14 cellular contexts compared by ENCODE assay signal in the genomic region with DNA sequence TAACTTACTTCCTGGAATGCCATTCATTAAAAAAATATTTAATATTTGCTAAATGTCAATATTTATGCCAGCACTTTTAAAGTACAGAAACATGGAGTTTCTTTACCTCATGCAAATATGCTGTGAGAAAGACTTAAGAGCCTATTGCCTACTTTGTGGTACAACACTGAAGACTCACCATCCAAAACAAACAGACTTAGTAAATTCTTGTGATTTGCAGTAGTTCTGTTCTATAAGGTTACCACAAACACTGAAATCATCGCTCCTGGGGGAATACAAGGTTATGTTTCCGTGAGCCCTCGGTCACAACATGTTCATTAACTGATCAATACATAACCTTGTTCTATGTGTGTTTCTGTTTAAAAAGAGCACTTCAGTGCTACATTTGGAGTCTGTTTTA.
DNase-seq lines count a peak whose midpoint lies in the region; ATAC-seq and TF ChIP-seq lines count a peak whose summit lies in the region.
"Had no signal": no experiment of that assay in that cellular context is flagged by ENCODE, and none has a peak within 500 bp of the region (broad histone marks: within the 10 kb centered on the region; RNA-seq: fewer than 3 reads in every experiment).

No MANE protein-coding gene starts in this region.

- no peak overlapping the region for H4K5ac ChIP-seq in IMR-90 (ENCODE audit: low read depth, low read length)

- dilution Hi-C loops in IMR-90 (cut with HindIII; ENCODE audit: low sequenced_read_pairs, unreplicated experiment) = no loop called here

- in situ Hi-C loops in IMR-90 (cut with MboI; ENCODE audit: low sequenced_read_pairs) = no loop called here

- TF ChIP-seq POLR2A in IMR-90 (IDR thresholded peaks at IDR 0.05; ENCODE audit: low read depth, low read length) = no peak

- no peak overlapping the region for H2AK9ac ChIP-seq in IMR-90 (replicated peaks; ENCODE audit: low read depth, low read length, poor library complexity)

- no peaks in the 10 kb centered on the region for H3K9me1 ChIP-seq in IMR-90 (ENCODE audit: insufficient read depth, low read length)

- H3K4me1 ChIP-seq in IMR-90 (ENCODE audit: control insufficient read depth, insufficient read depth, low read length) (peaks cover 2% of the 10 kb centered on the region; the same call in 1 of the 2 replicates), Caco-2 (no peaks in the 10 kb centered on the region)
- H3K4me1 ChIP-seq: BLaER1 had no signal

- POLR2A ChIA-PET in IMR-90 (lab: Charles Lee; ENCODE audit: unreplicated experiment) (no interaction called here), Caco-2 (lab: Charles Lee) (no interaction called here)

- no peak overlapping the region for H3K23ac ChIP-seq in IMR-90 (ENCODE audit: low read depth, low read length)

- H2AK5ac ChIP-seq in IMR-90 (ENCODE audit: low read depth, low read length) = no peak overlapping the region

- no peak overlapping the region for H4K91ac ChIP-seq in IMR-90 (ENCODE audit: insufficient read depth, low read depth, low read length)

- TF ChIP-seq CTCF in IMR-90 (conservative IDR thresholded peaks at IDR 0.05; ENCODE audit: low read depth, low read length) (no peak), choroid plexus epithelial cell (conservative IDR thresholded peaks at IDR 0.05; ENCODE audit: low read depth, low read length) (no peak), Caco-2 (IDR thresholded peaks at IDR 0.05; ENCODE audit: insufficient read depth in 1 of 2, low read depth in 1 of 2, low read length in 1 of 2, severe bottlenecking in 1 of 2, unreplicated experiment in 1 of 2) (no peak)

- H3K9ac ChIP-seq in IMR-90 (ENCODE audit: low read depth, low read length) = no peak overlapping the region
- H3K9ac ChIP-seq: BLaER1 had no signal

- BruUV-seq in IMR-90 (replicated peaks; lab: Mats Ljungman, UMichigan) = no TSS peak
- BruUV-seq in Caco-2 (replicated peaks; lab: Mats Ljungman, UMichigan) = no TSS peak

- H3K9me3 ChIP-seq in IMR-90 (ENCODE audit: control insufficient read depth, insufficient read depth, low read length) (no peaks in the 10 kb centered on the region), Caco-2 (no peaks in the 10 kb centered on the region)
- H3K9me3 ChIP-seq: BLaER1 had no signal

- no peak for TF ChIP-seq RAD21 in IMR-90 (IDR thresholded peaks at IDR 0.05; ENCODE audit: low read length)

- H2BK5ac ChIP-seq in IMR-90 (ENCODE audit: low read depth, low read length, poor library complexity, severe bottlenecking) = no peak overlapping the region

- DNase-seq in IMR-90 (peak; percentile 44), choroid plexus epithelial cell (ENCODE audit: low read depth) (peak; percentile 68), Caco-2 (no peak), NCI-H510A treated with DMSO at 0.1 percent for 48 hours (lab: John Stamatoyannopoulos, UW) (no peak), GF-D8 (lab: John Stamatoyannopoulos, UW) (no peak), GM03348 (ENCODE audit: low spot score) (no peak)
- DNase-seq: GDM1, islet precursor cell, NCI-H1417 treated with DMSO at 0.1 percent for 48 hours, right cardiac atrium, T-helper 9 cell had no signal

- H3K4me3 ChIP-seq in IMR-90 (ENCODE audit: insufficient read depth, low read depth, low read length) (no peak overlapping the region), choroid plexus epithelial cell (ENCODE audit: low read depth, low read length) (no peak overlapping the region), Caco-2 (ENCODE audit: low read depth, low read length) (no peak overlapping the region)
- H3K4me3 ChIP-seq: BLaER1 had no signal

- no peaks in the 10 kb centered on the region for H3K27me3 Mint-ChIP-seq in Caco-2 (ENCODE audit: insufficient read depth, unreplicated experiment)

- CTCF ChIA-PET in IMR-90 (lab: Yijun Ruan, JAX) (no interaction called here), Caco-2 (lab: Charles Lee) (no interaction called here)

- no peak overlapping the region for H2AFZ ChIP-seq in IMR-90 (replicated peaks; ENCODE audit: low read length, poor library complexity)

- H3K27ac ChIP-seq in IMR-90 (ENCODE audit: insufficient read depth, low read length) = no peak overlapping the region
- H3K27ac ChIP-seq: BLaER1 had no signal

- H3K27me3 ChIP-seq in IMR-90 (ENCODE audit: control insufficient read depth, insufficient read depth, low read length) (no peaks in the 10 kb centered on the region), Caco-2 (replicated peaks; ENCODE audit: control insufficient read depth, insufficient read depth, low read length) (no peaks in the 10 kb centered on the region)
- H3K27me3 ChIP-seq: BLaER1 had no signal

- peak overlapping the region; percentile 28; the same call in 1 of the 2 replicates for H3K4me2 ChIP-seq in IMR-90 (ENCODE audit: low read depth, low read length)
- H3K4me2 ChIP-seq: BLaER1 had no signal

- no peak overlapping the region for H3K27ac Mint-ChIP-seq in Caco-2 (ENCODE audit: unreplicated experiment)

- WGBS in IMR-90 (ENCODE audit: extremely low coverage in 2 of 2, insufficient read length in 1 of 2), 2 experiments = no CpG with 5 or more reads among the region's 3 CpGs

- no peak overlapping the region; the same call in 1 of the 2 replicates for H3K18ac ChIP-seq in IMR-90 (ENCODE audit: low read depth, low read length)

- H3K36me3 ChIP-seq in IMR-90 (ENCODE audit: control insufficient read depth, insufficient read depth, low read length) (0 out of 2 replicates have a peak, but pooled peaks cover 3% of the 10 kb centered on the region), Caco-2 (ENCODE audit: control insufficient read depth, insufficient read depth, low read length) (no peaks in the 10 kb centered on the region)

- no peaks in the 10 kb centered on the region for H3K9me3 Mint-ChIP-seq in Caco-2 (ENCODE audit: unreplicated experiment)

- H3K36me3 Mint-ChIP-seq in Caco-2 (ENCODE audit: insufficient read depth, unreplicated experiment) = no peaks in the 10 kb centered on the region

- H4K20me1 ChIP-seq in IMR-90 (ENCODE audit: insufficient read depth, low read length) = peaks cover 2% of the 10 kb centered on the region; the same call in 1 of the 2 replicates

- peaks cover 6 to 9% of the 10 kb centered on the region in 2 experiments; a peak in 3 of 4 replicates for H3K79me1 ChIP-seq in IMR-90 (ENCODE audit: low read depth in 1 of 2, low read length in 2 of 2)

- H3K4me3 Mint-ChIP-seq in Caco-2 (ENCODE audit: unreplicated experiment) = no peak overlapping the region

- H3K4me1 Mint-ChIP-seq in Caco-2 (ENCODE audit: low read depth, unreplicated experiment) = no peaks in the 10 kb centered on the region

- peak; percentile 59 for ATAC-seq in GM18520 (IDR thresholded peaks at IDR 0.05; ENCODE audit: unreplicated experiment)
- ATAC-seq in GM21381 (IDR thresholded peaks at IDR 0.05; ENCODE audit: unreplicated experiment) = peak; percentile 42
- peak; percentile 57 for ATAC-seq in IMR-90 (ENCODE audit: low read depth)
- ATAC-seq: right cardiac atrium had no signal

- H4K8ac ChIP-seq in IMR-90 (ENCODE audit: low read depth in 2 of 2, low read length in 2 of 2) = no peak overlapping the region

- intact Hi-C loops in IMR-90 (cut with micrococcal nuclease) = loop anchor here (5.0 kb wide), 1 partner anchor 40 kb away; no protein-coding TSS in a partner anchor
- intact Hi-C loops in Caco-2 (cut with micrococcal nuclease; ENCODE audit: unreplicated experiment) = no loop called here

- H3K56ac ChIP-seq in IMR-90 (ENCODE audit: extremely low read depth, insufficient read depth, low read length) = no peak overlapping the region

- no peak overlapping the region for H2BK15ac ChIP-seq in IMR-90 (ENCODE audit: low read depth, low read length)

- no peak overlapping the region for H2BK120ac ChIP-seq in IMR-90 (ENCODE audit: low read depth, low read length)

- H3K4ac ChIP-seq in IMR-90 (ENCODE audit: low read depth, low read length) = no peak overlapping the region

- no peak overlapping the region for H2BK20ac ChIP-seq in IMR-90 (ENCODE audit: low read depth, low read length)

- H3K14ac ChIP-seq in IMR-90 (replicated peaks; ENCODE audit: low read depth, low read length) = no peak overlapping the region

TF ChIP-seq in IMR-90, 13 proteins besides CTCF, POLR2A, EP300 and RAD21:
- TF ChIP-seq MAFK (IDR thresholded peaks at IDR 0.05; ENCODE audit: low read depth, low read length) = no peak
- no peak for TF ChIP-seq CEBPB (IDR thresholded peaks at IDR 0.05; ENCODE audit: low read depth, low read length)
- no peak for TF ChIP-seq MAZ (IDR thresholded peaks at IDR 0.05; ENCODE audit: borderline replicate concordance, low read depth, low read length)
- TF ChIP-seq NFE2L2 (IDR thresholded peaks at IDR 0.05; ENCODE audit: low read depth, low read length) = no peak
- no peak for TF ChIP-seq RFX5 (IDR thresholded peaks at IDR 0.05; ENCODE audit: low read depth, low read length)
- no peak for TF ChIP-seq MXI1 (IDR thresholded peaks at IDR 0.05; ENCODE audit: borderline replicate concordance, low read depth, low read length)
- TF ChIP-seq FOS (IDR thresholded peaks at IDR 0.05; ENCODE audit: low read depth, low read length) = no peak
- no peak for TF ChIP-seq SMC3 (IDR thresholded peaks at IDR 0.05; ENCODE audit: low read depth, low read length)
- TF ChIP-seq, protein P1, sequence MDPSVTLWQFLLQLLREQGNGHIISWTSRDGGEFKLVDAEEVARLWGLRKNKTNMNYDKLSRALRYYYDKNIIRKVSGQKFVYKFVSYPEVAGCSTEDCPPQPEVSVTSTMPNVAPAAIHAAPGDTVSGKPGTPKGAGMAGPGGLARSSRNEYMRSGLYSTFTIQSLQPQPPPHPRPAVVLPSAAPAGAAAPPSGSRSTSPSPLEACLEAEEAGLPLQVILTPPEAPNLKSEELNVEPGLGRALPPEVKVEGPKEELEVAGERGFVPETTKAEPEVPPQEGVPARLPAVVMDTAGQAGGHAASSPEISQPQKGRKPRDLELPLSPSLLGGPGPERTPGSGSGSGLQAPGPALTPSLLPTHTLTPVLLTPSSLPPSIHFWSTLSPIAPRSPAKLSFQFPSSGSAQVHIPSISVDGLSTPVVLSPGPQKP (IDR thresholded peaks at IDR 0.05; ENCODE audit: borderline replicate concordance, low read depth, low read length) = no peak
- TF ChIP-seq, protein P2, sequence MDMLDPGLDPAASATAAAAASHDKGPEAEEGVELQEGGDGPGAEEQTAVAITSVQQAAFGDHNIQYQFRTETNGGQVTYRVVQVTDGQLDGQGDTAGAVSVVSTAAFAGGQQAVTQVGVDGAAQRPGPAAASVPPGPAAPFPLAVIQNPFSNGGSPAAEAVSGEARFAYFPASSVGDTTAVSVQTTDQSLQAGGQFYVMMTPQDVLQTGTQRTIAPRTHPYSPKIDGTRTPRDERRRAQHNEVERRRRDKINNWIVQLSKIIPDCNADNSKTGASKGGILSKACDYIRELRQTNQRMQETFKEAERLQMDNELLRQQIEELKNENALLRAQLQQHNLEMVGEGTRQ (IDR thresholded peaks at IDR 0.05; ENCODE audit: low read depth, low read length) = no peak
- TF ChIP-seq RCOR1 (IDR thresholded peaks at IDR 0.05; ENCODE audit: insufficient replicate concordance, low read length) = no peak
- no peak for TF ChIP-seq CHD1 (IDR thresholded peaks at IDR 0.05; ENCODE audit: low read depth, low read length)
- no peak for TF ChIP-seq BHLHE40 (IDR thresholded peaks at IDR 0.05; ENCODE audit: low read depth, low read length)

Comparison
In these comparisons a context has a peak if more than half of its experiments do, and no peak if none do; other contexts are left out.
1. DNase-seq: peak in IMR-90 (single experiment) and choroid plexus epithelial cell (single experiment); none in Caco-2 (0 of 2), NCI-H510A treated with DMSO at 0.1 percent for 48 hours (single experiment), GF-D8 (single experiment) and GM03348 (single experiment).
2. Peak in every context shown above with its lines, with median percentiles within 50 percentile points of each other: ATAC-seq.